ENCODE assay signal across 16 cellular contexts in the genomic region with DNA sequence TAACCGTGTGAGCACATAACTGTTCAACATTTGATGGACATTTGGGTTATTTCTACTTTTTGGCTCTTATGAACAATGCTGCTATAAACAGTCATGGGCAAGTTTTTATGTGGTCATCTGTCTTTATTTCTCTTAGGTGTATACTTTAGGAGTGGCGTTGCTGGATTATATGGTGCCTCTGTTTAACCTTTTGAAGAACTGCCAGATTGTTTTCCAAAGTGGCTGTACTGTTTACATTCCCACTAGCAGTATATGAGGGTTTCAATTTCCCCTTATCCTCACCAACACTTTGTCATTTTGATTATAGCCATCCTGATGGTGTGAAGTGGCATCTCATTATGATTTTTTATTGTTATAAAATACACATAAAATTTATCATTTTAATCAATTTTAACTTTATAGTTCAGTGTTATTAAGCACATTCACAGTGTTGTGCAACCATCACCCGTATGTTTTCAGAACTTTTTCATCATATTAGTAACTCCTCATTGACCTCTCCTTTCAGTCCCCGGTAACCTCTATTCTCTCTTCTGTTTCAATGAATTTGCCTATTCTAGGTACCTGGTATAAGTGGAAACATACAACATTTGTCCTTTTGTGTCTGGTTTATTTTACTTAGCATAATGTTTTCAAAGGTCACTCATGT. TPM values are rescaled to one million over a fixed set of nuclear protein-coding genes. Genes with fewer than 3 reads are reported as not detected.
DNase-seq lines count a peak whose midpoint lies in the region; TF ChIP-seq lines count a peak whose summit lies in the region.
"Had no signal": no experiment of that assay in that cellular context is flagged by ENCODE, and none has a peak within 500 bp of the region (broad histone marks: within the 10 kb centered on the region; RNA-seq: fewer than 3 reads in every experiment).

No MANE protein-coding gene starts in this region.

- H2AFZ ChIP-seq in OCI-LY3 (ENCODE audit: low read depth, low read length), result no peak overlapping the region

- H3K27ac Mint-ChIP-seq in activated naive CD8-positive, alpha-beta T cell, result peak overlapping the region; percentile 50
- H3K27ac Mint-ChIP-seq in activated naive CD8-positive, alpha-beta T cell treated with anti-CD3 and anti-CD28 coated beads for 36 hours, result no peak overlapping the region
- peak overlapping the region; percentile 33 for H3K27ac Mint-ChIP-seq in type B pancreatic cell
- H3K27ac Mint-ChIP-seq: T-helper 2 cell treated with Interferon-gamma antibody and Interleukin-4, amounts not matched to agents 5 μg/mL and 100 μg/mL, for 36 hours had no signal

- H3K9ac ChIP-seq in OCI-LY3 (ENCODE audit: low read length), result no peak overlapping the region

- H3K4me2 ChIP-seq in OCI-LY3 (ENCODE audit: low read length), result peak overlapping the region; percentile 27; the same call in 1 of the 2 replicates

- H3K36me3 Mint-ChIP-seq in activated naive CD8-positive, alpha-beta T cell, result peaks cover 10% of the 10 kb centered on the region
- H3K36me3 Mint-ChIP-seq in activated naive CD8-positive, alpha-beta T cell treated with anti-CD3 and anti-CD28 coated beads for 36 hours, result peaks cover 17% of the 10 kb centered on the region
- H3K36me3 Mint-ChIP-seq in type B pancreatic cell, result peaks cover 15% of the 10 kb centered on the region

- no peak overlapping the region for H3K27ac ChIP-seq in OCI-LY3 (ENCODE audit: low read length)
- no peak overlapping the region for H3K27ac ChIP-seq in RWPE1

- no peaks in the 10 kb centered on the region for H3K9me3 Mint-ChIP-seq in activated naive CD8-positive, alpha-beta T cell (ENCODE audit: low read depth)
- no peaks in the 10 kb centered on the region for H3K9me3 Mint-ChIP-seq in activated naive CD8-positive, alpha-beta T cell treated with anti-CD3 and anti-CD28 coated beads for 36 hours
- H3K9me3 Mint-ChIP-seq in type B pancreatic cell, result no peaks in the 10 kb centered on the region
- H3K9me3 Mint-ChIP-seq: activated T-helper 1 cell treated with anti-CD3 and anti-CD28 coated beads, Interleukin-12 subunit alpha, Interleukin-12 subunit beta, Interleukin-2, Interleukin-4 antibody, amounts not matched to agents 30 ng/mL and 10 ng/mL and 1 ng/mL, durations not matched to agents 14 hours and 24 hours and 36 hours; stimulated activated naive CD8-positive, alpha-beta T cell treated with anti-CD3 and anti-CD28 coated beads, Interleukin-15, amount 100 ng/mL, for 72 hours; T-helper 2 cell treated with Interferon-gamma antibody and Interleukin-4, amounts not matched to agents 5 μg/mL and 100 μg/mL, for 36 hours had no signal

- no peak for DNase-seq in activated naive CD8-positive, alpha-beta T cell treated with anti-CD3 and anti-CD28 coated beads for 36 hours
- DNase-seq in fibroblast of the aortic adventitia (ENCODE audit: low read depth) (peak; percentile 9), type B pancreatic cell (ENCODE audit: extremely low spot score, unreplicated experiment) (no peak), NCI-H146 (lab: John Stamatoyannopoulos, UW) (no peak), RWPE1 (ENCODE audit: low spot score) (no peak), globus pallidus (ENCODE audit: low spot score) (no peak)
- DNase-seq: activated CD4-positive, alpha-beta T cell treated with anti-CD3 and anti-CD28 coated beads, Interleukin-2, amount 50 U/mL, for 1 hour; mesenchymal stem cell; NCI-H524; occipital lobe; small intestine; stimulated activated naive CD8-positive, alpha-beta T cell treated with anti-CD3 and anti-CD28 coated beads, Interleukin-15, amount 100 ng/mL, for 72 hours had no signal

- POLR2A ChIA-PET in RWPE1 (lab: Yijun Ruan, JAX; ENCODE audit: low non-redundant PET), result no interaction called here

- no peaks in the 10 kb centered on the region for H3K9me3 ChIP-seq in OCI-LY3 (ENCODE audit: insufficient read depth, low read length)

- H4K20me1 ChIP-seq in OCI-LY3 (ENCODE audit: insufficient read depth, low read length), result peaks cover 69% of the 10 kb centered on the region

- H3K4me3 ChIP-seq in OCI-LY3 (ENCODE audit: low read length) (no peak overlapping the region), fibroblast of the aortic adventitia (ENCODE audit: low read depth, low read length) (no peak overlapping the region)

- H3K27me3 ChIP-seq in OCI-LY3 (ENCODE audit: low read depth, low read length), result no peaks in the 10 kb centered on the region

- peaks cover 75% of the 10 kb centered on the region for H3K4me1 Mint-ChIP-seq in activated naive CD8-positive, alpha-beta T cell (ENCODE audit: low read depth)
- H3K4me1 Mint-ChIP-seq in activated naive CD8-positive, alpha-beta T cell treated with anti-CD3 and anti-CD28 coated beads for 36 hours, result peaks cover 50% of the 10 kb centered on the region
- peaks cover 28% of the 10 kb centered on the region for H3K4me1 Mint-ChIP-seq in type B pancreatic cell (ENCODE audit: unreplicated experiment)

- no peaks in the 10 kb centered on the region for H3K27me3 Mint-ChIP-seq in activated naive CD8-positive, alpha-beta T cell
- no peaks in the 10 kb centered on the region for H3K27me3 Mint-ChIP-seq in activated naive CD8-positive, alpha-beta T cell treated with anti-CD3 and anti-CD28 coated beads for 36 hours
- no peaks in the 10 kb centered on the region for H3K27me3 Mint-ChIP-seq in type B pancreatic cell
- H3K27me3 Mint-ChIP-seq: stimulated activated naive CD8-positive, alpha-beta T cell treated with anti-CD3 and anti-CD28 coated beads, Interleukin-15, amount 100 ng/mL, for 72 hours had no signal

- CTCF ChIA-PET in RWPE1 (lab: Yijun Ruan, JAX), result no interaction called here

- no peaks in the 10 kb centered on the region for H3K36me3 ChIP-seq in OCI-LY3 (replicated peaks; ENCODE audit: low read depth, low read length)

- H3K4me3 Mint-ChIP-seq in activated naive CD8-positive, alpha-beta T cell, result no peak overlapping the region
- no peak overlapping the region for H3K4me3 Mint-ChIP-seq in activated naive CD8-positive, alpha-beta T cell treated with anti-CD3 and anti-CD28 coated beads for 36 hours
- H3K4me3 Mint-ChIP-seq in type B pancreatic cell, result no peak overlapping the region
- H3K4me3 Mint-ChIP-seq: activated T-helper 1 cell treated with anti-CD3 and anti-CD28 coated beads, Interleukin-12 subunit alpha, Interleukin-12 subunit beta, Interleukin-2, Interleukin-4 antibody, amounts not matched to agents 30 ng/mL and 10 ng/mL and 1 ng/mL, durations not matched to agents 14 hours and 24 hours and 36 hours; stimulated activated naive CD8-positive, alpha-beta T cell treated with anti-CD3 and anti-CD28 coated beads, Interleukin-15, amount 100 ng/mL, for 72 hours; T-helper 2 cell treated with Interferon-gamma antibody and Interleukin-4, amounts not matched to agents 5 μg/mL and 100 μg/mL, for 36 hours had no signal

- no peak for TF ChIP-seq CTCF in OCI-LY3 (IDR thresholded peaks at IDR 0.05; ENCODE audit: low read depth, low read length)
- no peak for TF ChIP-seq CTCF in fibroblast of the aortic adventitia (IDR thresholded peaks at IDR 0.05; ENCODE audit: insufficient read depth, low read length)
- TF ChIP-seq CTCF in type B pancreatic cell (conservative IDR thresholded peaks at IDR 0.05), result no peak
- TF ChIP-seq CTCF in RWPE1 (conservative IDR thresholded peaks at IDR 0.05; ENCODE audit: low read depth), result no peak

- peaks cover 59% of the 10 kb centered on the region for H3K79me2 ChIP-seq in OCI-LY3 (ENCODE audit: low read length)

- peaks cover 15% of the 10 kb centered on the region for H3K4me1 ChIP-seq in OCI-LY3 (ENCODE audit: low read length)

RNA-seq across cellular contexts. Expression of a gene that starts 55.4 kb away (rescaled TPM):
- total RNA-seq in activated naive CD8-positive, alpha-beta T cell treated with anti-CD3 and anti-CD28 coated beads for 36 hours, result 10 to 100 TPM; 60.0 to 64.6 TPM
- 49.9 and 50.9 TPM in 2 replicates for total RNA-seq in fibroblast of the aortic adventitia (ENCODE audit: low replicate concordance)
- 93.6 and 117 TPM in 2 replicates for total RNA-seq in type B pancreatic cell (ENCODE audit: low replicate concordance)
